Comparison of ENCODE assay signal across 18 cellular contexts in genomic region chr3:183641875-183642274, GRCh38. TPM values are rescaled to one million over a fixed set of nuclear protein-coding genes. Genes with fewer than 3 reads are reported as not detected.
DNase-seq lines count a peak whose midpoint lies in the region; ATAC-seq and TF ChIP-seq lines count a peak whose summit lies in the region.
"Had no signal": no experiment of that assay in that cellular context is flagged by ENCODE, and none has a peak within 500 bp of the region (broad histone marks: within the 10 kb centered on the region; RNA-seq: fewer than 3 reads in every experiment).

No MANE protein-coding gene starts in this region.

- H3K9me3 Mint-ChIP-seq in IgD-negative memory B cell = peaks cover 0 to 2% (median 0%) of the 10 kb centered on the region in 3 donors
- H3K9me3 Mint-ChIP-seq: HFFc6 had no signal

- intact Hi-C loops in dorsolateral prefrontal cortex (cut with DNase I) = loop anchor here in 1 of 2 donors (10.0 kb wide), 1 partner anchor 603 kb away; the partner anchor contains the start of genes ALG3 and EEF1AKMT4
- intact Hi-C loops in gastrocnemius medialis (cut with DNase I; ENCODE audit: low total_unique reads) = no loop called here

- H3K9me3 ChIP-seq in right atrium auricular region = no peaks in the 10 kb centered on the region
- no peaks in the 10 kb centered on the region for H3K9me3 ChIP-seq in gastrocnemius medialis

- peaks cover 22% of the 10 kb centered on the region for H3K36me3 ChIP-seq in right atrium auricular region
- peaks cover 0 to 3% of the 10 kb centered on the region in 2 donors for H3K36me3 ChIP-seq in gastrocnemius medialis

- H3K4me3 ChIP-seq in dorsolateral prefrontal cortex (peak overlapping the region in 6 of 59 donors; percentile 5 to 17 (median 8)), right atrium auricular region (no peak overlapping the region), gastrocnemius medialis (peak overlapping the region in 1 of 4 donors; percentile 18)

- peaks cover 16% of the 10 kb centered on the region for H3K36me3 Mint-ChIP-seq in IgD-negative memory B cell

- peaks cover 28 to 37% (median 30%) of the 10 kb centered on the region in 3 donors for H3K4me1 Mint-ChIP-seq in IgD-negative memory B cell

- H3K4me1 ChIP-seq in right atrium auricular region = peaks cover 0 to 45% of the 10 kb centered on the region in 2 donors
- H3K4me1 ChIP-seq in gastrocnemius medialis = peaks cover 73 to 90% of the 10 kb centered on the region in 2 donors

- DNase-seq in dorsolateral prefrontal cortex (no peak), right atrium auricular region (ENCODE audit: low spot score) (no peak), gastrocnemius medialis (no peak), GF-D8 (lab: John Stamatoyannopoulos, UW) (no peak), 8988T (no peak), NCI-H2171 treated with DMSO at 0.1 percent for 48 hours (lab: John Stamatoyannopoulos, UW) (no peak)
- DNase-seq in NK-92 treated with Interleukin-12 subunit alpha and Interleukin-12 subunit beta, amount 100 ng/mL, for 24 hours (lab: John Stamatoyannopoulos, UW) = no peak
- DNase-seq: COR-L47, HFFc6, Kasumi-1, MM.1S, NCI-H1105, NCI-H1694, NCI-H2227 treated with DMSO at 0.1 percent for 48 hours, NCI-H524 had no signal

- H3K27ac ChIP-seq in dorsolateral prefrontal cortex = peak overlapping the region in 37 of 59 donors; percentile 1 to 77 (median 43)
- peak overlapping the region; percentile 46 to 99 for H3K27ac ChIP-seq in right atrium auricular region
- H3K27ac ChIP-seq in gastrocnemius medialis = peak overlapping the region; percentile 69 to 100 (median 99)
- H3K27ac ChIP-seq: C4-2B had no signal

- TF ChIP-seq POLR2A in gastrocnemius medialis (IDR thresholded peaks at IDR 0.05) = no peak

- H3K27ac Mint-ChIP-seq in IgD-negative memory B cell = peak overlapping the region in 2 of 3 donors; percentile 48 to 50
- H3K27ac Mint-ChIP-seq: HFFc6 had no signal

- H3K27me3 ChIP-seq in dorsolateral prefrontal cortex = no peaks in the 10 kb centered on the region
- H3K27me3 ChIP-seq in right atrium auricular region = no peaks in the 10 kb centered on the region
- H3K27me3 ChIP-seq in gastrocnemius medialis = no peaks in the 10 kb centered on the region

- peak; percentile 73 to 81 for ATAC-seq in gastrocnemius medialis
- ATAC-seq: Panc1 had no signal

- peak overlapping the region in 1 of 4 donors; percentile 66 for H3K4me3 Mint-ChIP-seq in IgD-negative memory B cell
- H3K4me3 Mint-ChIP-seq: HFFc6 had no signal

- in situ Hi-C loops in gastrocnemius medialis (cut with MboI; ENCODE audit: low sequenced_read_pairs in 4 of 4) = no loop called here

- TF ChIP-seq CTCF in dorsolateral prefrontal cortex (IDR thresholded peaks at IDR 0.05 in 54 of 56, conservative IDR thresholded peaks at IDR 0.05 in 2 of 56; ENCODE audit: low read depth in 1 of 56, partially characterized antibody in 56 of 56) (no peak), right atrium auricular region (IDR thresholded peaks at IDR 0.05) (no peak), gastrocnemius medialis (IDR thresholded peaks at IDR 0.05 in 4 of 5, conservative IDR thresholded peaks at IDR 0.05 in 1 of 5) (no peak)

- no peaks in the 10 kb centered on the region for H3K27me3 Mint-ChIP-seq in IgD-negative memory B cell

RNA-seq across cellular contexts. Expression of gene KLHL24, which starts 6.5 kb away (rescaled TPM):
- 41.3 TPM for polyA plus RNA-seq in IgD-negative memory B cell
- total RNA-seq in dorsolateral prefrontal cortex = 100 to 1,000 TPM; 171 to 344 (median 241) TPM
- 100 to 1,000 TPM; 135 to 210 TPM for total RNA-seq in right atrium auricular region
- 100 to 1,000 TPM; 118 to 301 (median 222) TPM for total RNA-seq in gastrocnemius medialis

RNA-seq across cellular contexts. Expression of gene YEATS2, which starts 55.7 kb away (rescaled TPM):
- 7.2 TPM for polyA plus RNA-seq in IgD-negative memory B cell
- 10 to 100 TPM; 39.9 to 82.1 (median 59.9) TPM for total RNA-seq in dorsolateral prefrontal cortex
- 10 to 100 TPM in 1 of 2 donors, 1 to 10 TPM in 1; 9.2 to 12.6 TPM for total RNA-seq in right atrium auricular region
- 10 to 100 TPM in 2 of 4 donors, 1 to 10 TPM in 2; 5.7 to 10.8 (median 9.3) TPM for total RNA-seq in gastrocnemius medialis

Comparison
In these comparisons a context has a peak if more than half of its experiments do, and no peak if none do; other contexts are left out.
1. H3K27ac ChIP-seq: peak in every context shown above with its lines; median percentile 99 in gastrocnemius medialis; 72 in right atrium auricular region; 43 in dorsolateral prefrontal cortex.